In genomic region chr10:44879531-44879899, GRCh38 we compare ENCODE assay signal across 10 cellular contexts. TPM values are rescaled to one million over a fixed set of nuclear protein-coding genes. Genes with fewer than 3 reads are reported as not detected.
DNase-seq lines count a peak whose midpoint lies in the region; ATAC-seq and TF ChIP-seq lines count a peak whose summit lies in the region.
"Had no signal": no experiment of that assay in that cellular context is flagged by ENCODE, and none has a peak within 500 bp of the region (broad histone marks: within the 10 kb centered on the region; RNA-seq: fewer than 3 reads in every experiment).

No MANE protein-coding gene starts in this region.

- H3K9me3 Mint-ChIP-seq in CD8-positive, alpha-beta memory T cell, result no peaks in the 10 kb centered on the region
- H3K9me3 Mint-ChIP-seq in activated T-helper 2 cell treated with anti-CD3 and anti-CD28 coated beads, Interferon-gamma antibody, Interleukin-2, Interleukin-4, amounts not matched to agents 10 μg/mL and 5 μg/mL and 100 μg/mL, durations not matched to agents 14 hours and 24 hours and 36 hours, result no peaks in the 10 kb centered on the region
- H3K9me3 Mint-ChIP-seq in progenitor cell of endocrine pancreas (ENCODE audit: low read depth), result no peaks in the 10 kb centered on the region

- peak overlapping the region in 5 of 7 donors; percentile 79 to 87 (median 83) for H3K4me3 Mint-ChIP-seq in CD8-positive, alpha-beta memory T cell
- peak overlapping the region; percentile 79 for H3K4me3 Mint-ChIP-seq in activated T-helper 2 cell treated with anti-CD3 and anti-CD28 coated beads, Interferon-gamma antibody, Interleukin-2, Interleukin-4, amounts not matched to agents 10 μg/mL and 5 μg/mL and 100 μg/mL, durations not matched to agents 14 hours and 24 hours and 36 hours (ENCODE audit: low read depth)
- peak overlapping the region; percentile 80 for H3K4me3 Mint-ChIP-seq in progenitor cell of endocrine pancreas (ENCODE audit: low read depth)

- H3K27ac ChIP-seq in CD8-positive, alpha-beta memory T cell (ENCODE audit: low read depth, low read length), result no peak overlapping the region
- H3K27ac ChIP-seq: SK-N-MC had no signal

- H3K4me3 ChIP-seq in CD8-positive, alpha-beta memory T cell (ENCODE audit: low read length), result peak overlapping the region; percentile 60
- H3K4me3 ChIP-seq: SK-N-MC had no signal

- POLR2A ChIA-PET in CD8-positive, alpha-beta memory T cell (lab: Charles Lee), result no interaction called here

- H3K9me3 ChIP-seq in CD8-positive, alpha-beta memory T cell (ENCODE audit: low read length), result no peaks in the 10 kb centered on the region

- H3K4me1 ChIP-seq in CD8-positive, alpha-beta memory T cell (ENCODE audit: insufficient read depth, low read length), result peaks cover 4% of the 10 kb centered on the region

- DNase-seq in CD8-positive, alpha-beta memory T cell, result no peak
- DNase-seq in activated T-helper 2 cell treated with anti-CD3 and anti-CD28 coated beads, Interferon-gamma antibody, Interleukin-2, Interleukin-4, amounts not matched to agents 10 μg/mL and 5 μg/mL and 100 μg/mL, durations not matched to agents 14 hours and 24 hours and 36 hours (ENCODE audit: low spot score), result no peak
- DNase-seq in left cardiac atrium (no peak), progenitor cell of endocrine pancreas (ENCODE audit: low spot score, unreplicated experiment) (no peak), EL (no peak)

- no peaks in the 10 kb centered on the region for H3K36me3 Mint-ChIP-seq in CD8-positive, alpha-beta memory T cell
- no peaks in the 10 kb centered on the region for H3K36me3 Mint-ChIP-seq in activated T-helper 2 cell treated with anti-CD3 and anti-CD28 coated beads, Interferon-gamma antibody, Interleukin-2, Interleukin-4, amounts not matched to agents 10 μg/mL and 5 μg/mL and 100 μg/mL, durations not matched to agents 14 hours and 24 hours and 36 hours (ENCODE audit: low read depth)
- H3K36me3 Mint-ChIP-seq in progenitor cell of endocrine pancreas (ENCODE audit: insufficient read depth), result no peaks in the 10 kb centered on the region

- peak overlapping the region in 1 of 8 donors; percentile 38 for H3K27ac Mint-ChIP-seq in CD8-positive, alpha-beta memory T cell
- H3K27ac Mint-ChIP-seq in activated T-helper 2 cell treated with anti-CD3 and anti-CD28 coated beads, Interferon-gamma antibody, Interleukin-2, Interleukin-4, amounts not matched to agents 10 μg/mL and 5 μg/mL and 100 μg/mL, durations not matched to agents 14 hours and 24 hours and 36 hours, result no peak overlapping the region
- no peak overlapping the region for H3K27ac Mint-ChIP-seq in progenitor cell of endocrine pancreas

- peaks cover 9 to 11% (median 10%) of the 10 kb centered on the region in 3 donors for H3K4me1 Mint-ChIP-seq in CD8-positive, alpha-beta memory T cell
- peaks cover 9% of the 10 kb centered on the region for H3K4me1 Mint-ChIP-seq in activated T-helper 2 cell treated with anti-CD3 and anti-CD28 coated beads, Interferon-gamma antibody, Interleukin-2, Interleukin-4, amounts not matched to agents 10 μg/mL and 5 μg/mL and 100 μg/mL, durations not matched to agents 14 hours and 24 hours and 36 hours (ENCODE audit: low read depth)
- H3K4me1 Mint-ChIP-seq in progenitor cell of endocrine pancreas (ENCODE audit: low read depth), result peaks cover 12% of the 10 kb centered on the region

- no peak for TF ChIP-seq CTCF in progenitor cell of endocrine pancreas (IDR thresholded peaks at IDR 0.05; ENCODE audit: unreplicated experiment)

- peaks cover 18 to 36% of the 10 kb centered on the region in 2 donors for H3K27me3 Mint-ChIP-seq in CD8-positive, alpha-beta memory T cell
- H3K27me3 Mint-ChIP-seq in activated T-helper 2 cell treated with anti-CD3 and anti-CD28 coated beads, Interferon-gamma antibody, Interleukin-2, Interleukin-4, amounts not matched to agents 10 μg/mL and 5 μg/mL and 100 μg/mL, durations not matched to agents 14 hours and 24 hours and 36 hours (ENCODE audit: low read depth), result peaks cover 7% of the 10 kb centered on the region
- peaks cover 38% of the 10 kb centered on the region for H3K27me3 Mint-ChIP-seq in progenitor cell of endocrine pancreas

- peak; percentile 9 to 40 for ATAC-seq in left cardiac atrium
- no peak for ATAC-seq in HG03159 (IDR thresholded peaks at IDR 0.05; ENCODE audit: unreplicated experiment)
- no peak for ATAC-seq in GM18502 (IDR thresholded peaks at IDR 0.05; ENCODE audit: poor library complexity, unreplicated experiment)
- no peak for ATAC-seq in GM18858 (IDR thresholded peaks at IDR 0.05; ENCODE audit: unreplicated experiment)

- H3K27me3 ChIP-seq in CD8-positive, alpha-beta memory T cell (ENCODE audit: insufficient read depth, low read length, poor library complexity, severe bottlenecking), result no peaks in the 10 kb centered on the region

- no peaks in the 10 kb centered on the region for H3K36me3 ChIP-seq in CD8-positive, alpha-beta memory T cell (ENCODE audit: insufficient read depth, low read length)

- intact Hi-C loops in activated T-helper 2 cell treated with anti-CD3 and anti-CD28 coated beads, Interferon-gamma antibody, Interleukin-2, Interleukin-4, amounts not matched to agents 10 μg/mL and 5 μg/mL and 100 μg/mL, durations not matched to agents 14 hours and 24 hours and 36 hours (cut with micrococcal nuclease), result no loop called here
- intact Hi-C loops in left cardiac atrium (cut with DNase I), result loop anchor here in 1 of 2 donors (10.0 kb wide), 1 partner anchor 95 kb away; the partner anchor contains the start of gene DEPP1

- CTCF ChIA-PET in CD8-positive, alpha-beta memory T cell (lab: Charles Lee), result interaction anchor here (1.2 to 1.3 kb wide), 2 partner anchors 15 to 22 kb away, joined by 4 to 5 read pairs; no protein-coding TSS in a partner anchor

RNA-seq across cellular contexts. Expression of gene TMEM72, which starts 31.6 kb away (rescaled TPM):
- total RNA-seq in CD8-positive, alpha-beta memory T cell, result not detected
- polyA plus RNA-seq in CD8-positive, alpha-beta memory T cell, result not detected
- total RNA-seq in activated T-helper 2 cell treated with anti-CD3 and anti-CD28 coated beads, Interferon-gamma antibody, Interleukin-2, Interleukin-4, amounts not matched to agents 10 μg/mL and 5 μg/mL and 100 μg/mL, durations not matched to agents 14 hours and 24 hours and 36 hours, result not detected in 2 replicates
- under 1 TPM; 0.21 to 0.27 TPM for total RNA-seq in left cardiac atrium
- total RNA-seq in progenitor cell of endocrine pancreas, result 0.93 and 1.5 TPM in 2 replicates
- total RNA-seq: LHCN-M2 had no signal

Comparison
In these comparisons a context has a peak if more than half of its experiments do, and no peak if none do; other contexts are left out.
1. ATAC-seq: peak in left cardiac atrium (2 of 2); none in HG03159 (single experiment), GM18502 (single experiment) and GM18858 (single experiment).
2. Peak in every context shown above with its lines, with median percentiles within 50 percentile points of each other: H3K4me3 Mint-ChIP-seq.